Comparison of ENCODE assay signal across 21 cellular contexts in the genomic region with DNA sequence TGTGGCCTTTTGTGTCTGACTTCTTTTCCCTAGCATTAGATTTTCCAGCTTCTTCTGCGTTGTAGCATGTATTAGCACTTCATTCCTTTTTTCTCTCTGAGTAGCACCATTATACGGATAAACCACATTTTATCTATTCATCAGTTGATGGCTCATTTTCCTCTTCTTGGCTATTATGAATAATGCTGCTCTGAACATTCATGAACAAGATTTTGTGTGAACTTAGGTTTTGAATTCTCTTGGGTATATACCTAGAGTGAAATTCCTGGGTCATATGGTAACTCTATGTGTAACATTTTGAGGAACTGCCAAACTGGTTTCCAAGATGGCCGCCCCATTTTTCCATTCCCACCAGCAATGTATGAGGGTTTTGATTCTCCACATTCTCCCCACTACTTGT. TPM values are rescaled to one million over a fixed set of nuclear protein-coding genes. Genes with fewer than 3 reads are reported as not detected.
A peak's percentile ranks its signal among the peaks of the same experiment; 100 is the strongest.
DNase-seq lines count a peak whose midpoint lies in the region; ATAC-seq, FAIRE-seq and TF ChIP-seq lines count a peak whose summit lies in the region.
"Had no signal": no experiment of that assay in that cellular context is flagged by ENCODE, and none has a peak within 500 bp of the region (broad histone marks: within the 10 kb centered on the region; RNA-seq: fewer than 3 reads in every experiment).

No MANE protein-coding gene starts in this region.

- CTCF ChIA-PET in HCT116 (lab: Charles Lee), result no interaction called here

- no peak overlapping the region for H3K9ac ChIP-seq in BLaER1 treated with 17β-estradiol and CSF1 and Interleukin-3, amounts not matched to agents 10 nM and 100 nM
- no peak overlapping the region for H3K9ac ChIP-seq in HCT116 (ENCODE audit: low read length)

- TF ChIP-seq RAD21 in HCT116 (IDR thresholded peaks at IDR 0.05; ENCODE audit: low read depth), result no peak

- RAD21 ChIA-PET in HCT116 (lab: Charles Lee; ENCODE audit: low non-redundant PET in 1 of 2, low total read pairs in 2 of 2, uncharacterized antibody in 2 of 2, unreplicated experiment in 2 of 2), result no interaction called here

- peaks cover 0 to 48% (median 29%) of the 10 kb centered on the region in 11 experiments; a peak in 16 of 22 replicates for H3K36me3 ChIP-seq in BLaER1 treated with 17β-estradiol and CSF1 and Interleukin-3, amounts not matched to agents 10 nM and 100 nM
- H3K36me3 ChIP-seq in HCT116 (ENCODE audit: control insufficient read depth in 1 of 2, insufficient read depth in 2 of 2, low read length in 2 of 2), result no peaks in the 10 kb centered on the region

- H3K79me2 ChIP-seq in HCT116 (ENCODE audit: insufficient read depth, low read length), result no peaks in the 10 kb centered on the region

- peak overlapping the region in 3 of 10 experiments; percentile 11 to 35 (median 26); a peak in 1 of 20 replicates for H3K4me3 ChIP-seq in BLaER1 treated with 17β-estradiol and CSF1 and Interleukin-3, amounts not matched to agents 10 nM and 100 nM
- H3K4me3 ChIP-seq in HCT116 (replicated peaks in 1 of 2; ENCODE audit: low read depth in 1 of 2, low read length in 2 of 2), result no peak overlapping the region
- H3K4me3 ChIP-seq: GM12878, GM23338 had no signal

- intact Hi-C loops in HCT116 (cut with micrococcal nuclease), result no loop called here

- no peaks in the 10 kb centered on the region for H4K20me1 ChIP-seq in BLaER1 treated with 17β-estradiol and CSF1 and Interleukin-3, amounts not matched to agents 10 nM and 100 nM
- no peaks in the 10 kb centered on the region for H4K20me1 ChIP-seq in HCT116 (ENCODE audit: insufficient read depth)

- H3K4me1 ChIP-seq in BLaER1 treated with 17β-estradiol and CSF1 and Interleukin-3, amounts not matched to agents 10 nM and 100 nM, result peaks cover 24 to 55% (median 47%) of the 10 kb centered on the region in 10 experiments
- no peaks in the 10 kb centered on the region for H3K4me1 ChIP-seq in HCT116 (ENCODE audit: control insufficient read depth in 1 of 2, insufficient read depth in 2 of 2, low read length in 2 of 2)
- peaks cover 12% of the 10 kb centered on the region for H3K4me1 ChIP-seq in foreskin keratinocyte

- POLR2A ChIA-PET in HCT116 (lab: Charles Lee), result no interaction called here

- BruUV-seq in HCT116 (replicated peaks; lab: Mats Ljungman, UMichigan), result no TSS peak

- peaks cover 0 to 32% (median 11%) of the 10 kb centered on the region in 11 experiments; a peak in 14 of 22 replicates for H3K9me3 ChIP-seq in BLaER1 treated with 17β-estradiol and CSF1 and Interleukin-3, amounts not matched to agents 10 nM and 100 nM (replicated peaks in 1 of 11)
- H3K9me3 ChIP-seq in HCT116 (ENCODE audit: control insufficient read depth in 1 of 2, insufficient read depth in 1 of 2, low read depth in 1 of 2, low read length in 2 of 2), result no peaks in the 10 kb centered on the region

- TF ChIP-seq CTCF in HCT116 (IDR thresholded peaks at IDR 0.05 in 2 of 3, conservative IDR thresholded peaks at IDR 0.05 in 1 of 3; ENCODE audit: borderline replicate concordance in 1 of 3, insufficient read depth in 1 of 3, low read depth in 2 of 3, low read length in 2 of 3) (no peak), foreskin keratinocyte (conservative IDR thresholded peaks at IDR 0.05) (no peak)

- H3K27ac ChIP-seq in BLaER1 treated with 17β-estradiol and CSF1 and Interleukin-3, amounts not matched to agents 10 nM and 100 nM, result peak overlapping the region in 6 of 11 experiments; percentile 57 to 83 (median 67); a peak in 12 of 22 replicates
- H3K27ac ChIP-seq in HCT116 (ENCODE audit: low read depth, low read length) (no peak overlapping the region), foreskin keratinocyte (no peak overlapping the region)

- no peak for FAIRE-seq in frontal cortex (lab: Jason Lieb, UNC)
- FAIRE-seq: D721Med, GM12878, GM19239 had no signal

- no peaks in the 10 kb centered on the region for H3K27me3 ChIP-seq in BLaER1 treated with 17β-estradiol and CSF1 and Interleukin-3, amounts not matched to agents 10 nM and 100 nM
- H3K27me3 ChIP-seq in HCT116 (ENCODE audit: insufficient read depth, low read length), result no peaks in the 10 kb centered on the region
- H3K27me3 ChIP-seq in foreskin keratinocyte, result peaks cover 17% of the 10 kb centered on the region

- peak overlapping the region; percentile 14 for H2AFZ ChIP-seq in HCT116 (ENCODE audit: low read depth, low read length, poor library complexity, severe bottlenecking)
- H2AFZ ChIP-seq: GM23338 had no signal

- peak overlapping the region in 9 of 11 experiments; percentile 69 to 93 (median 85); a peak in 18 of 22 replicates for H3K4me2 ChIP-seq in BLaER1 treated with 17β-estradiol and CSF1 and Interleukin-3, amounts not matched to agents 10 nM and 100 nM
- no peak overlapping the region for H3K4me2 ChIP-seq in HCT116 (ENCODE audit: low read length)
- H3K4me2 ChIP-seq: GM23338 had no signal

- no peaks in the 10 kb centered on the region for H3K9me2 ChIP-seq in HCT116 (ENCODE audit: insufficient read depth)

- ATAC-seq in HCT116, result no peak
- ATAC-seq in foreskin keratinocyte, result no peak
- ATAC-seq: GM12878, GM23338 had no signal

- no peak for DNase-seq in HCT116 (ENCODE audit: low read depth, low spot score)
- DNase-seq in foreskin keratinocyte, result peak; percentile 13 to 58
- DNase-seq in MV-4-11 (lab: John Stamatoyannopoulos, UW), result no peak
- DNase-seq in frontal cortex (ENCODE audit: low spot score in 2 of 2), result no peak
- DNase-seq in KG1 (lab: John Stamatoyannopoulos, UW), result no peak
- DNase-seq: CD4-positive, alpha-beta T cell; CD8-positive, alpha-beta memory T cell; DMS 273 treated with DMSO at 0.1 percent for 48 hours; DMS79; EL; GDM1; H9 had no signal

- TF ChIP-seq POLR2A in HCT116 (IDR thresholded peaks at IDR 0.05; ENCODE audit: borderline replicate concordance, extremely low read depth, insufficient read depth, insufficient read length), result no peak

TF ChIP-seq in HCT116, 20 proteins besides CTCF, POLR2A, EP300 and RAD21:
- TF ChIP-seq CBX3 (IDR thresholded peaks at IDR 0.05; ENCODE audit: low read depth) (no peak), EZH2phosphoT487 (IDR thresholded peaks at IDR 0.05; ENCODE audit: borderline replicate concordance) (no peak), ZFX (IDR thresholded peaks at IDR 0.05) (no peak), FOSL1 (IDR thresholded peaks at IDR 0.05; ENCODE audit: low read depth) (no peak)
- TF ChIP-seq, protein P1, sequence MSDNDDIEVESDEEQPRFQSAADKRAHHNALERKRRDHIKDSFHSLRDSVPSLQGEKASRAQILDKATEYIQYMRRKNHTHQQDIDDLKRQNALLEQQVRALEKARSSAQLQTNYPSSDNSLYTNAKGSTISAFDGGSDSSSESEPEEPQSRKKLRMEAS (IDR thresholded peaks at IDR 0.05), result no peak

RNA-seq across cellular contexts. Expression of a gene that starts 28.7 kb away (rescaled TPM):
- total RNA-seq in HCT116 (2021; ENCODE audit: unreplicated experiment), result not detected
- polyA plus RNA-seq in HCT116 (2012), result not detected in 2 replicates
- not detected in 2 replicates for total RNA-seq in foreskin keratinocyte
- polyA plus RNA-seq in foreskin keratinocyte, result 0.09 TPM in 1 of 2 replicates, not detected in the other
- not detected for total RNA-seq in frontal cortex
- total RNA-seq: A172; CD4-positive, alpha-beta T cell; CD8-positive, alpha-beta memory T cell; GM12878; H4; H9 had no signal
- polyA plus RNA-seq: BJ; CD8-positive, alpha-beta memory T cell; GM12878 had no signal

RNA-seq across cellular contexts. Expression of a gene that starts 32.4 kb away (rescaled TPM):
- not detected for total RNA-seq in HCT116 (2021; ENCODE audit: unreplicated experiment)
- polyA plus RNA-seq in HCT116 (2012), result 0.05 TPM in 1 of 2 replicates, not detected in the other
- total RNA-seq in foreskin keratinocyte, result 0.07 TPM in 1 of 2 replicates, not detected in the other
- not detected in 2 replicates for polyA plus RNA-seq in foreskin keratinocyte
- 0.41 TPM for total RNA-seq in frontal cortex
- total RNA-seq: A673; CD4-positive, alpha-beta T cell; CD8-positive, alpha-beta memory T cell; H9 had no signal
- polyA plus RNA-seq: CD8-positive, alpha-beta memory T cell; GM23338 had no signal

Comparison
In these comparisons a context has a peak if more than half of its experiments do, and no peak if none do; other contexts are left out.
1. H3K27ac ChIP-seq: peak in BLaER1 treated with 17β-estradiol and CSF1 and Interleukin-3, amounts not matched to agents 10 nM and 100 nM (6 of 11); none in HCT116 (single experiment) and foreskin keratinocyte (single experiment).
2. DNase-seq: peak in foreskin keratinocyte (2 of 2); none in HCT116 (single experiment), MV-4-11 (single experiment), frontal cortex (0 of 2) and KG1 (single experiment).